Comparison of ENCODE assay signal across 7 cellular contexts in the genomic region with DNA sequence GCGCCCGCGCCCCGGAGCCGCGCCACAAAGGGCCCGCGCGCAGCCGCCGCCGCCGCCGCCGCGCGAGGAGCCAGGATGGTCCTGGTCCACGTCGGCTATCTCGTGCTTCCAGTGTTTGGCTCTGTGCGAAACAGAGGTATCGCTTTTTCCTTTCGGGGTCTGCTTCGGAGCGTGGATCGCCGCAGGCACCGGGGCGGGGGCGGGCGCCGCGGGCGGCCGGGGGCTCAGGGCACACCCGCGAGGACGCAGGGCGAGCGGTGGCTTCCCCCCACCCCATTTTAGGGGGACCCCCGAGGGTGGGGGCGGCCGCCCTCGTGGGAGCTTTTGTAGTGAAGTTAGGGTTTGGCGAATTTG.
DNase-seq lines count a peak whose midpoint lies in the region; ATAC-seq and TF ChIP-seq lines count a peak whose summit lies in the region.

No MANE protein-coding gene starts in this region.

- ATAC-seq in HG02759 (IDR thresholded peaks at IDR 0.05; ENCODE audit: unreplicated experiment) (peak; percentile 20), WTC11 (no peak), HG03039 (IDR thresholded peaks at IDR 0.05; ENCODE audit: unreplicated experiment) (no peak)
- peak; percentile 25 for ATAC-seq in stimulated activated effector memory CD8-positive, alpha-beta T cell treated with anti-CD3 and anti-CD28 coated beads, Interleukin-12 subunit alpha, Interleukin-12 subunit beta, amount 100 ng/mL, for 72 hours

- H3K27me3 Mint-ChIP-seq in WTC11 (ENCODE audit: low read depth): peaks cover 23% of the 10 kb centered on the region

- H3K4me3 Mint-ChIP-seq in WTC11: peak overlapping the region; percentile 94
- H3K4me3 Mint-ChIP-seq in stimulated activated effector memory CD8-positive, alpha-beta T cell treated with anti-CD3 and anti-CD28 coated beads, Interleukin-12 subunit alpha, Interleukin-12 subunit beta, amount 100 ng/mL, for 72 hours: peak overlapping the region; percentile 83

- no peak overlapping the region for H3K27ac ChIP-seq in iPS DF 6.9 (ENCODE audit: low read length)

- peaks cover 4% of the 10 kb centered on the region; the same call in 1 of the 2 replicates for H3K4me1 ChIP-seq in iPS DF 6.9 (ENCODE audit: control insufficient read depth, insufficient read depth, low read length)

- H3K27me3 ChIP-seq in iPS DF 6.9 (ENCODE audit: control insufficient read depth, insufficient read depth, low read length): peaks cover 7% of the 10 kb centered on the region; the same call in 1 of the 2 replicates

- CTCF ChIA-PET in WTC11 (lab: Charles Lee): interaction anchor here (0.7 kb wide), 1 partner anchor 147 kb away, joined by 3 read pairs; no protein-coding TSS in a partner anchor

- H3K4me1 Mint-ChIP-seq in WTC11: peaks cover 49% of the 10 kb centered on the region
- peaks cover 52% of the 10 kb centered on the region for H3K4me1 Mint-ChIP-seq in stimulated activated effector memory CD8-positive, alpha-beta T cell treated with anti-CD3 and anti-CD28 coated beads, Interleukin-12 subunit alpha, Interleukin-12 subunit beta, amount 100 ng/mL, for 72 hours

- WGBS in iPS DF 6.9 (ENCODE audit: insufficient coverage, insufficient read length): no CpG with 5 or more reads among the region's 45 CpGs

- no peak for DNase-seq in WTC11 (ENCODE audit: low spot score)
- no peak for DNase-seq in iPS DF 6.9 (ENCODE audit: low read depth, low spot score)
- no peak for DNase-seq in stimulated activated effector memory CD8-positive, alpha-beta T cell treated with anti-CD3 and anti-CD28 coated beads, Interleukin-12 subunit alpha, Interleukin-12 subunit beta, amount 100 ng/mL, for 72 hours (ENCODE audit: low spot score in 2 of 2)
- DNase-seq in NCI-H226: no peak
- no peak for DNase-seq in UCSD-AML1 (lab: John Stamatoyannopoulos, UW; ENCODE audit: unreplicated experiment)

- POLR2A ChIA-PET in WTC11 (lab: Charles Lee): no interaction called here

- no peaks in the 10 kb centered on the region for H3K36me3 ChIP-seq in iPS DF 6.9 (ENCODE audit: control insufficient read depth, insufficient read depth, low read length)

- H3K9me3 ChIP-seq in iPS DF 6.9 (ENCODE audit: control insufficient read depth, insufficient read depth, low read length): no peaks in the 10 kb centered on the region

- TF ChIP-seq CTCF in WTC11 (IDR thresholded peaks at IDR 0.05): no peak

- peak overlapping the region; percentile 66; the same call in 1 of the 2 replicates for H3K4me3 ChIP-seq in iPS DF 6.9 (ENCODE audit: low read length)

- no peaks in the 10 kb centered on the region for H3K36me3 Mint-ChIP-seq in WTC11
- no peaks in the 10 kb centered on the region for H3K36me3 Mint-ChIP-seq in stimulated activated effector memory CD8-positive, alpha-beta T cell treated with anti-CD3 and anti-CD28 coated beads, Interleukin-12 subunit alpha, Interleukin-12 subunit beta, amount 100 ng/mL, for 72 hours

- H3K9me3 Mint-ChIP-seq in WTC11: no peaks in the 10 kb centered on the region
- H3K9me3 Mint-ChIP-seq in stimulated activated effector memory CD8-positive, alpha-beta T cell treated with anti-CD3 and anti-CD28 coated beads, Interleukin-12 subunit alpha, Interleukin-12 subunit beta, amount 100 ng/mL, for 72 hours: no peaks in the 10 kb centered on the region

- H3K27ac Mint-ChIP-seq in WTC11: no peak overlapping the region
- H3K27ac Mint-ChIP-seq in stimulated activated effector memory CD8-positive, alpha-beta T cell treated with anti-CD3 and anti-CD28 coated beads, Interleukin-12 subunit alpha, Interleukin-12 subunit beta, amount 100 ng/mL, for 72 hours: no peak overlapping the region

TF ChIP-seq in WTC11, 78 proteins besides CTCF, POLR2A, EP300 and RAD21:
- TF ChIP-seq ZNF396 (CRISPR knock-in tag; IDR thresholded peaks at IDR 0.05; ENCODE audit: borderline replicate concordance): no peak
- no peak for TF ChIP-seq GRHL2 (CRISPR knock-in tag; IDR thresholded peaks at IDR 0.05; ENCODE audit: insufficient replicate concordance, severe bottlenecking)
- no peak for TF ChIP-seq ZBTB21 (CRISPR knock-in tag; IDR thresholded peaks at IDR 0.05; ENCODE audit: borderline replicate concordance)
- TF ChIP-seq ATF1 (CRISPR knock-in tag; IDR thresholded peaks at IDR 0.05): no peak
- no peak for TF ChIP-seq AR (CRISPR knock-in tag; IDR thresholded peaks at IDR 0.05)
- no peak for TF ChIP-seq FOXJ3 (CRISPR knock-in tag; IDR thresholded peaks at IDR 0.05; ENCODE audit: borderline replicate concordance)
- TF ChIP-seq TEAD1 (CRISPR knock-in tag; IDR thresholded peaks at IDR 0.05): no peak
- no peak for TF ChIP-seq EMX1 (CRISPR knock-in tag; IDR thresholded peaks at IDR 0.05)
- TF ChIP-seq CREM (CRISPR knock-in tag; IDR thresholded peaks at IDR 0.05): no peak

Comparison
In these comparisons a context has a peak if more than half of its experiments do, and no peak if none do; other contexts are left out.
1. ATAC-seq: peak in HG02759 (single experiment) and stimulated activated effector memory CD8-positive, alpha-beta T cell treated with anti-CD3 and anti-CD28 coated beads, Interleukin-12 subunit alpha, Interleukin-12 subunit beta, amount 100 ng/mL, for 72 hours (single experiment); none in WTC11 (single experiment) and HG03039 (single experiment).